11 cellular contexts compared by ENCODE assay signal in genomic region chr17:21061971-21062526, GRCh38. TPM values are rescaled to one million over a fixed set of nuclear protein-coding genes. Genes with fewer than 3 reads are reported as not detected.
DNase-seq lines count a peak whose midpoint lies in the region; ATAC-seq and TF ChIP-seq lines count a peak whose summit lies in the region.
"Had no signal": no experiment of that assay in that cellular context is flagged by ENCODE, and none has a peak within 500 bp of the region (broad histone marks: within the 10 kb centered on the region; RNA-seq: fewer than 3 reads in every experiment).

No MANE protein-coding gene starts in this region.

- H3K4me1 Mint-ChIP-seq in stimulated activated memory B cell treated with anti-CD40 and anti-IgM and Interleukin-4, amounts not matched to agents 10 μg/mL and 1 μg/mL and 100 μg/mL, for 72 hours = peaks cover 15% of the 10 kb centered on the region
- H3K4me1 Mint-ChIP-seq: activated naive CD4-positive, alpha-beta T cell treated with anti-CD3 and anti-CD28 coated beads, Interleukin-2, amount 50 U/mL, for 24 hours had no signal

- intact Hi-C loops in heart left ventricle (cut with DNase I) = no loop called here

- no peak overlapping the region for H3K27ac ChIP-seq in RWPE1
- H3K27ac ChIP-seq in heart left ventricle = no peak overlapping the region
- H3K27ac ChIP-seq: right lobe of liver had no signal

- H3K4me1 ChIP-seq in heart left ventricle = no peaks in the 10 kb centered on the region
- H3K4me1 ChIP-seq: right lobe of liver had no signal

- DNase-seq in RWPE1 (ENCODE audit: low spot score) = no peak
- DNase-seq in heart left ventricle = no peak
- DNase-seq in pons (ENCODE audit: low spot score) = no peak
- DNase-seq: NCI-H82, right lobe of liver had no signal

- peak overlapping the region; percentile 91 for H3K27ac Mint-ChIP-seq in stimulated activated memory B cell treated with anti-CD40 and anti-IgM and Interleukin-4, amounts not matched to agents 10 μg/mL and 1 μg/mL and 100 μg/mL, for 72 hours
- H3K27ac Mint-ChIP-seq: activated naive CD4-positive, alpha-beta T cell treated with anti-CD3 and anti-CD28 coated beads, Interleukin-2, amount 50 U/mL, for 24 hours; type B pancreatic cell had no signal

- CTCF ChIA-PET in RWPE1 (lab: Yijun Ruan, JAX) = no interaction called here

- peaks cover 0 to 5% (median 0%) of the 10 kb centered on the region in 9 donors for H3K27me3 ChIP-seq in heart left ventricle
- H3K27me3 ChIP-seq: right lobe of liver had no signal

- TF ChIP-seq POLR2A in heart left ventricle (IDR thresholded peaks at IDR 0.05) = no peak

- H3K27me3 Mint-ChIP-seq in stimulated activated memory B cell treated with anti-CD40 and anti-IgM and Interleukin-4, amounts not matched to agents 10 μg/mL and 1 μg/mL and 100 μg/mL, for 72 hours = no peaks in the 10 kb centered on the region
- H3K27me3 Mint-ChIP-seq: activated naive CD4-positive, alpha-beta T cell treated with anti-CD3 and anti-CD28 coated beads, Interleukin-2, amount 50 U/mL, for 24 hours; type B pancreatic cell had no signal

- TF ChIP-seq CTCF in RWPE1 (conservative IDR thresholded peaks at IDR 0.05; ENCODE audit: low read depth) (no peak), heart left ventricle (IDR thresholded peaks at IDR 0.05) (no peak)

- no peaks in the 10 kb centered on the region for H3K36me3 ChIP-seq in heart left ventricle
- H3K36me3 ChIP-seq: right lobe of liver had no signal

- H3K9me3 Mint-ChIP-seq in stimulated activated memory B cell treated with anti-CD40 and anti-IgM and Interleukin-4, amounts not matched to agents 10 μg/mL and 1 μg/mL and 100 μg/mL, for 72 hours = no peaks in the 10 kb centered on the region
- H3K9me3 Mint-ChIP-seq: activated naive CD4-positive, alpha-beta T cell treated with anti-CD3 and anti-CD28 coated beads, Interleukin-2, amount 50 U/mL, for 24 hours; type B pancreatic cell had no signal

- no peaks in the 10 kb centered on the region for H3K36me3 Mint-ChIP-seq in stimulated activated memory B cell treated with anti-CD40 and anti-IgM and Interleukin-4, amounts not matched to agents 10 μg/mL and 1 μg/mL and 100 μg/mL, for 72 hours
- H3K36me3 Mint-ChIP-seq: activated naive CD4-positive, alpha-beta T cell treated with anti-CD3 and anti-CD28 coated beads, Interleukin-2, amount 50 U/mL, for 24 hours; type B pancreatic cell had no signal

- H3K9me3 ChIP-seq in heart left ventricle = no peaks in the 10 kb centered on the region
- H3K9me3 ChIP-seq: right lobe of liver had no signal

- ATAC-seq in GM18867 (IDR thresholded peaks at IDR 0.05; ENCODE audit: unreplicated experiment) = peak; percentile 77
- ATAC-seq in GM21723 (IDR thresholded peaks at IDR 0.05; ENCODE audit: unreplicated experiment) = peak; percentile 87
- peak; percentile 59 for ATAC-seq in HG03439 (IDR thresholded peaks at IDR 0.05; ENCODE audit: unreplicated experiment)
- peak; percentile 80 for ATAC-seq in stimulated activated memory B cell treated with anti-CD40 and anti-IgM and Interleukin-4, amounts not matched to agents 10 μg/mL and 1 μg/mL and 100 μg/mL, for 72 hours
- ATAC-seq in heart left ventricle = no peak

- H3K4me3 Mint-ChIP-seq in stimulated activated memory B cell treated with anti-CD40 and anti-IgM and Interleukin-4, amounts not matched to agents 10 μg/mL and 1 μg/mL and 100 μg/mL, for 72 hours = peak overlapping the region; percentile 34
- H3K4me3 Mint-ChIP-seq: activated naive CD4-positive, alpha-beta T cell treated with anti-CD3 and anti-CD28 coated beads, Interleukin-2, amount 50 U/mL, for 24 hours; type B pancreatic cell had no signal

- 70 to 75% (median 74%) methylated on average over 7 of the region's 7 CpGs for WGBS in heart left ventricle, 4 donors

- POLR2A ChIA-PET in RWPE1 (lab: Yijun Ruan, JAX; ENCODE audit: low non-redundant PET) = no interaction called here

- H3K4me3 ChIP-seq in heart left ventricle = no peak overlapping the region
- H3K4me3 ChIP-seq: right lobe of liver had no signal

RNA-seq across cellular contexts. Expression of gene USP22, which starts 19.2 kb away (rescaled TPM):
- total RNA-seq in heart left ventricle = 100 to 1,000 TPM; 120 to 207 (median 193) TPM
- 10 to 100 TPM; 33.7 to 95.1 TPM for polyA plus RNA-seq in heart left ventricle

Comparison
In these comparisons a context has a peak if more than half of its experiments do, and no peak if none do; other contexts are left out.
1. ATAC-seq: peak in GM18867 (single experiment), GM21723 (single experiment), HG03439 (single experiment) and stimulated activated memory B cell treated with anti-CD40 and anti-IgM and Interleukin-4, amounts not matched to agents 10 μg/mL and 1 μg/mL and 100 μg/mL, for 72 hours (single experiment); none in heart left ventricle (0 of 4).